ENCODE assay signal across 10 cellular contexts in genomic region chr21:14482165-14482564, GRCh38.
DNase-seq lines count a peak whose midpoint lies in the region; ATAC-seq and TF ChIP-seq lines count a peak whose summit lies in the region.
"Had no signal": no experiment of that assay in that cellular context is flagged by ENCODE, and none has a peak within 500 bp of the region (broad histone marks: within the 10 kb centered on the region; RNA-seq: fewer than 3 reads in every experiment).

No MANE protein-coding gene starts in this region.

- H3K27ac Mint-ChIP-seq in activated naive CD8-positive, alpha-beta T cell treated with anti-CD3 and anti-CD28 coated beads, Interleukin-2, amount 10 ng/mL, durations not matched to agents 7 days and 5 days = peak overlapping the region; percentile 95

- ATAC-seq in activated naive CD8-positive, alpha-beta T cell treated with anti-CD3 and anti-CD28 coated beads, Interleukin-2, amount 10 ng/mL, durations not matched to agents 7 days and 5 days (ENCODE audit: low read depth) = peak; percentile 90
- peak; percentile 69 for ATAC-seq in upper lobe of right lung

- H3K4me3 ChIP-seq in upper lobe of right lung (no peak overlapping the region), dorsolateral prefrontal cortex (no peak overlapping the region)

- H3K27me3 Mint-ChIP-seq in activated naive CD8-positive, alpha-beta T cell treated with anti-CD3 and anti-CD28 coated beads, Interleukin-2, amount 10 ng/mL, durations not matched to agents 7 days and 5 days = no peaks in the 10 kb centered on the region

- no peak for TF ChIP-seq CTCF in upper lobe of right lung (IDR thresholded peaks at IDR 0.05)
- TF ChIP-seq CTCF in dorsolateral prefrontal cortex (IDR thresholded peaks at IDR 0.05 in 54 of 56, conservative IDR thresholded peaks at IDR 0.05 in 2 of 56; ENCODE audit: low read depth in 1 of 56, partially characterized antibody in 56 of 56) = no peak

- H3K27ac ChIP-seq in upper lobe of right lung = peak overlapping the region; percentile 39
- H3K27ac ChIP-seq in dorsolateral prefrontal cortex = peak overlapping the region in 1 of 59 donors; percentile 1

- H3K27me3 ChIP-seq in upper lobe of right lung (no peaks in the 10 kb centered on the region), dorsolateral prefrontal cortex (peaks cover 0 to 3% (median 0%) of the 10 kb centered on the region in 45 donors)

- H3K4me1 Mint-ChIP-seq in activated naive CD8-positive, alpha-beta T cell treated with anti-CD3 and anti-CD28 coated beads, Interleukin-2, amount 10 ng/mL, durations not matched to agents 7 days and 5 days = peaks cover 49% of the 10 kb centered on the region

- no peaks in the 10 kb centered on the region for H3K36me3 ChIP-seq in upper lobe of right lung

- peak; percentile 16 to 19 for DNase-seq in stimulated activated CD8-positive, alpha-beta memory T cell treated with anti-CD3 and anti-CD28 coated beads, Interleukin-7, amount 100 ng/mL, for 4 hours (ENCODE audit: low read depth in 2 of 2)
- DNase-seq in stimulated activated CD8-positive, alpha-beta memory T cell treated with anti-CD3 and anti-CD28 coated beads, Interleukin-4, amount 100 ng/mL, for 48 hours = no peak
- DNase-seq in NOMO-1 treated with DMSO at 0.1 percent for 48 hours (lab: John Stamatoyannopoulos, UW; ENCODE audit: unreplicated experiment) = peak; percentile 95
- DNase-seq in activated naive CD8-positive, alpha-beta T cell treated with anti-CD3 and anti-CD28 coated beads, Interleukin-2, amount 10 ng/mL, durations not matched to agents 7 days and 5 days = no peak
- DNase-seq in upper lobe of right lung = no peak
- DNase-seq in midbrain (lab: John Stamatoyannopoulos, UW) = no peak
- no peak for DNase-seq in dorsolateral prefrontal cortex
- no peak for DNase-seq in HuH-7.5 (ENCODE audit: low spot score)
- DNase-seq: DMS79 treated with DMSO at 0.1 percent for 48 hours, NCI-H510A had no signal

- peak overlapping the region; percentile 53 for H3K4me3 Mint-ChIP-seq in activated naive CD8-positive, alpha-beta T cell treated with anti-CD3 and anti-CD28 coated beads, Interleukin-2, amount 10 ng/mL, durations not matched to agents 7 days and 5 days

- peaks cover 61% of the 10 kb centered on the region for H3K36me3 Mint-ChIP-seq in activated naive CD8-positive, alpha-beta T cell treated with anti-CD3 and anti-CD28 coated beads, Interleukin-2, amount 10 ng/mL, durations not matched to agents 7 days and 5 days

- intact Hi-C loops in upper lobe of right lung (cut with DNase I) = no loop called here
- intact Hi-C loops in dorsolateral prefrontal cortex (cut with DNase I) = no loop called here

- H3K9me3 Mint-ChIP-seq in activated naive CD8-positive, alpha-beta T cell treated with anti-CD3 and anti-CD28 coated beads, Interleukin-2, amount 10 ng/mL, durations not matched to agents 7 days and 5 days = peaks cover 14% of the 10 kb centered on the region

- no peaks in the 10 kb centered on the region for H3K9me3 ChIP-seq in upper lobe of right lung

- H3K4me1 ChIP-seq in upper lobe of right lung = peaks cover 3% of the 10 kb centered on the region

- POLR2A ChIA-PET in activated naive CD8-positive, alpha-beta T cell treated with anti-CD3 and anti-CD28 coated beads, Interleukin-2, amount 10 ng/mL, durations not matched to agents 7 days and 5 days (lab: Charles Lee) = interaction anchor here (0.9 to 2.4 kb wide), 3 partner anchors 10 to 99 kb away, joined by 4 to 8 read pairs (median 5); partner anchors contain the start of gene HSPA13

Comparison
In these comparisons a context has a peak if more than half of its experiments do, and no peak if none do; other contexts are left out.
1. DNase-seq: peak in stimulated activated CD8-positive, alpha-beta memory T cell treated with anti-CD3 and anti-CD28 coated beads, Interleukin-7, amount 100 ng/mL, for 4 hours (2 of 2) and NOMO-1 treated with DMSO at 0.1 percent for 48 hours (single experiment); none in stimulated activated CD8-positive, alpha-beta memory T cell treated with anti-CD3 and anti-CD28 coated beads, Interleukin-4, amount 100 ng/mL, for 48 hours (single experiment), activated naive CD8-positive, alpha-beta T cell treated with anti-CD3 and anti-CD28 coated beads, Interleukin-2, amount 10 ng/mL, durations not matched to agents 7 days and 5 days (single experiment), upper lobe of right lung (single experiment), midbrain (single experiment), dorsolateral prefrontal cortex (0 of 10) and HuH-7.5 (single experiment).